In genomic region chr7:6273917-6274630, GRCh38 we compare ENCODE assay signal across 18 cellular contexts. TPM values are rescaled to one million over a fixed set of nuclear protein-coding genes. Genes with fewer than 3 reads are reported as not detected.
DNase-seq lines count a peak whose midpoint lies in the region; ATAC-seq and TF ChIP-seq lines count a peak whose summit lies in the region.
"Had no signal": no experiment of that assay in that cellular context is flagged by ENCODE, and none has a peak within 500 bp of the region (broad histone marks: within the 10 kb centered on the region; RNA-seq: fewer than 3 reads in every experiment).

No MANE protein-coding gene starts in this region.

- no peaks in the 10 kb centered on the region for H3K9me3 Mint-ChIP-seq in activated T-cell treated with anti-CD3 and anti-CD28 coated beads, Interleukin-2, amount 50 U/mL, for 72 hours
- no peaks in the 10 kb centered on the region for H3K9me3 Mint-ChIP-seq in stimulated activated naive B cell treated with anti-CD40 and anti-IgM and Interleukin-4, amounts not matched to agents 10 μg/mL and 1 μg/mL and 100 μg/mL, for 72 hours

- TF ChIP-seq EP300 in tibial nerve (IDR thresholded peaks at IDR 0.05) (no peak), esophagus muscularis mucosa (IDR thresholded peaks at IDR 0.05) (no peak)

- H3K36me3 Mint-ChIP-seq in activated T-cell treated with anti-CD3 and anti-CD28 coated beads, Interleukin-2, amount 50 U/mL, for 72 hours (ENCODE audit: insufficient read depth in 2 of 2) = peaks cover 0 to 4% of the 10 kb centered on the region in 2 donors
- no peaks in the 10 kb centered on the region for H3K36me3 Mint-ChIP-seq in stimulated activated naive B cell treated with anti-CD40 and anti-IgM and Interleukin-4, amounts not matched to agents 10 μg/mL and 1 μg/mL and 100 μg/mL, for 72 hours

- no peak for DNase-seq in activated T-cell treated with anti-CD3 and anti-CD28 coated beads, Interleukin-2, amount 50 U/mL, for 72 hours
- no peak for DNase-seq in activated T-cell treated with anti-CD3 and anti-CD28 coated beads, Interleukin-2, amount 50 U/mL, for 1 hour
- peak; percentile 81 for DNase-seq in SK-N-DZ (ENCODE audit: low spot score)
- DNase-seq in islet precursor cell = peak; percentile 15
- no peak for DNase-seq in stimulated activated naive B cell treated with anti-CD40 and anti-IgM and Interleukin-4, amounts not matched to agents 10 μg/mL and 1 μg/mL and 100 μg/mL, for 72 hours
- no peak for DNase-seq in tibial nerve (ENCODE audit: low spot score in 2 of 2)
- no peak for DNase-seq in esophagus muscularis mucosa (ENCODE audit: extremely low spot score)
- DNase-seq in NCI-H524 treated with DMSO at 0.1 percent for 48 hours (lab: John Stamatoyannopoulos, UW) = no peak
- DNase-seq: activated CD4-positive, alpha-beta T cell treated with anti-CD3 and anti-CD28 coated beads for 1 hour; effector memory CD4-positive, alpha-beta T cell; esophagus squamous epithelium; gastrocnemius medialis; MV-4-11; NCI-H1694; stomach had no signal

- H3K4me1 Mint-ChIP-seq in activated T-cell treated with anti-CD3 and anti-CD28 coated beads, Interleukin-2, amount 50 U/mL, for 72 hours (ENCODE audit: low read depth) = peaks cover 22% of the 10 kb centered on the region
- H3K4me1 Mint-ChIP-seq in stimulated activated naive B cell treated with anti-CD40 and anti-IgM and Interleukin-4, amounts not matched to agents 10 μg/mL and 1 μg/mL and 100 μg/mL, for 72 hours = peaks cover 15 to 28% of the 10 kb centered on the region in 2 donors

- H3K4me1 ChIP-seq in tibial nerve (peaks cover 0 to 34% (median 11%) of the 10 kb centered on the region in 4 donors), esophagus muscularis mucosa (peaks cover 21 to 35% (median 31%) of the 10 kb centered on the region in 4 donors)
- H3K4me1 ChIP-seq: parathyroid adenoma had no signal

- no peaks in the 10 kb centered on the region for H3K36me3 ChIP-seq in tibial nerve
- H3K36me3 ChIP-seq in esophagus muscularis mucosa = no peaks in the 10 kb centered on the region
- H3K36me3 ChIP-seq: BLaER1 treated with 17β-estradiol and CSF1 and Interleukin-3, amounts not matched to agents 10 nM and 100 nM; esophagus squamous epithelium; gastrocnemius medialis; stomach had no signal

- H3K9me3 ChIP-seq in tibial nerve (no peaks in the 10 kb centered on the region), esophagus muscularis mucosa (no peaks in the 10 kb centered on the region)
- H3K9me3 ChIP-seq: BLaER1 treated with 17β-estradiol and CSF1 and Interleukin-3, amounts not matched to agents 10 nM and 100 nM; body of pancreas; esophagus squamous epithelium; gastrocnemius medialis; stomach had no signal

- peak overlapping the region; percentile 24 for H3K27ac Mint-ChIP-seq in activated T-cell treated with anti-CD3 and anti-CD28 coated beads, Interleukin-2, amount 50 U/mL, for 72 hours
- peak overlapping the region; percentile 25 for H3K27ac Mint-ChIP-seq in stimulated activated naive B cell treated with anti-CD40 and anti-IgM and Interleukin-4, amounts not matched to agents 10 μg/mL and 1 μg/mL and 100 μg/mL, for 72 hours

- H3K27ac ChIP-seq in tibial nerve = no peak overlapping the region
- no peak overlapping the region for H3K27ac ChIP-seq in esophagus muscularis mucosa (replicated peaks in 1 of 4)
- H3K27ac ChIP-seq: BLaER1 treated with 17β-estradiol and CSF1 and Interleukin-3, amounts not matched to agents 10 nM and 100 nM; esophagus squamous epithelium; gastrocnemius medialis; parathyroid adenoma; stomach had no signal

- peak overlapping the region in 1 of 2 donors; percentile 85 for H3K4me3 Mint-ChIP-seq in activated T-cell treated with anti-CD3 and anti-CD28 coated beads, Interleukin-2, amount 50 U/mL, for 72 hours
- no peak overlapping the region for H3K4me3 Mint-ChIP-seq in stimulated activated naive B cell treated with anti-CD40 and anti-IgM and Interleukin-4, amounts not matched to agents 10 μg/mL and 1 μg/mL and 100 μg/mL, for 72 hours

- H3K4me3 ChIP-seq in tibial nerve (no peak overlapping the region), esophagus muscularis mucosa (no peak overlapping the region)
- H3K4me3 ChIP-seq: BLaER1 treated with 17β-estradiol and CSF1 and Interleukin-3, amounts not matched to agents 10 nM and 100 nM; body of pancreas; esophagus squamous epithelium; gastrocnemius medialis; stomach had no signal

- H3K27me3 ChIP-seq in tibial nerve (no peaks in the 10 kb centered on the region), esophagus muscularis mucosa (no peaks in the 10 kb centered on the region)
- H3K27me3 ChIP-seq: body of pancreas, esophagus squamous epithelium, gastrocnemius medialis, stomach had no signal

- H3K27me3 Mint-ChIP-seq in activated T-cell treated with anti-CD3 and anti-CD28 coated beads, Interleukin-2, amount 50 U/mL, for 72 hours (ENCODE audit: low read depth) = peaks cover 53% of the 10 kb centered on the region
- peaks cover 9 to 12% of the 10 kb centered on the region in 2 donors for H3K27me3 Mint-ChIP-seq in stimulated activated naive B cell treated with anti-CD40 and anti-IgM and Interleukin-4, amounts not matched to agents 10 μg/mL and 1 μg/mL and 100 μg/mL, for 72 hours

- TF ChIP-seq CTCF in tibial nerve (IDR thresholded peaks at IDR 0.05) (no peak), esophagus muscularis mucosa (IDR thresholded peaks at IDR 0.05) (no peak)

- no peak for ATAC-seq in activated T-cell treated with anti-CD3 and anti-CD28 coated beads, Interleukin-2, amount 50 U/mL, for 72 hours (replicated peaks in 1 of 2)
- ATAC-seq in stimulated activated naive B cell treated with anti-CD40 and anti-IgM and Interleukin-4, amounts not matched to agents 10 μg/mL and 1 μg/mL and 100 μg/mL, for 72 hours (replicated peaks) = no peak
- ATAC-seq: body of pancreas, gastrocnemius medialis had no signal

- 93 to 94% methylated on average over 11 of the region's 11 CpGs for WGBS in tibial nerve, 2 donors
- WGBS in esophagus muscularis mucosa = 97% methylated on average over 11 of the region's 11 CpGs

- no peak for TF ChIP-seq POLR2A in tibial nerve (IDR thresholded peaks at IDR 0.05)
- TF ChIP-seq POLR2A in esophagus muscularis mucosa (IDR thresholded peaks at IDR 0.05; ENCODE audit: low read depth) = no peak

- intact Hi-C loops in esophagus muscularis mucosa (cut with DNase I) = no loop called here

RNA-seq across cellular contexts. Expression of gene CYTH3, which starts 1.6 kb away (rescaled TPM):
- 1 to 10 TPM; 1.4 to 2.0 TPM for total RNA-seq in activated T-cell treated with anti-CD3 and anti-CD28 coated beads, Interleukin-2, amount 50 U/mL, for 72 hours
- 29.8 and 33.2 TPM in 2 replicates for polyA plus RNA-seq in SK-N-DZ (2014; cell fraction: cytosol; rRNA removed)
- polyA plus RNA-seq in SK-N-DZ (2014; cell fraction: nucleus; rRNA removed) = 37.6 and 58.5 TPM in 2 replicates
- total RNA-seq in tibial nerve = 10 to 100 TPM; 49.2 to 61.2 (median 53.2) TPM
- total RNA-seq in esophagus muscularis mucosa = 10 to 100 TPM; 32.0 to 64.6 (median 50.2) TPM

Comparison
In these comparisons a context has a peak if more than half of its experiments do, and no peak if none do; other contexts are left out.
1. DNase-seq: peak in SK-N-DZ (single experiment) and islet precursor cell (single experiment); none in activated T-cell treated with anti-CD3 and anti-CD28 coated beads, Interleukin-2, amount 50 U/mL, for 72 hours (0 of 2), activated T-cell treated with anti-CD3 and anti-CD28 coated beads, Interleukin-2, amount 50 U/mL, for 1 hour (single experiment), stimulated activated naive B cell treated with anti-CD40 and anti-IgM and Interleukin-4, amounts not matched to agents 10 μg/mL and 1 μg/mL and 100 μg/mL, for 72 hours (single experiment), tibial nerve (0 of 2), esophagus muscularis mucosa (single experiment) and NCI-H524 treated with DMSO at 0.1 percent for 48 hours (single experiment).
2. RNA of gene CYTH3, which starts 1.6 kb away (total RNA-seq): 32.0 to 64.6 TPM in esophagus muscularis mucosa and 49.2 to 61.2 TPM in tibial nerve; 1.4 to 2.0 TPM in activated T-cell treated with anti-CD3 and anti-CD28 coated beads, Interleukin-2, amount 50 U/mL, for 72 hours; every median in the first group is over 10 times any median in the second.